ENCODE assay signal across 35 cellular contexts in genomic region chr1:228943436-228943835, GRCh38.
"Had no signal": no experiment of that assay in that cellular context is flagged by ENCODE, and none has a peak within 500 bp of the region (broad histone marks: within the 10 kb centered on the region; RNA-seq: fewer than 3 reads in every experiment).

No MANE protein-coding gene starts in this region.

- ATAC-seq: activated CD4-positive, CD25-positive, alpha-beta regulatory T cell treated with anti-CD3 and anti-CD28 coated beads, Interleukin-2, amount 50 U/mL, for 24 hours; activated CD8-positive, alpha-beta T cell treated with anti-CD3 and anti-CD28 coated beads for 36 hours; activated naive CD4-positive, alpha-beta T cell treated with anti-CD3 and anti-CD28 coated beads, Interleukin-2, amount 50 U/mL, for 72 hours; activated T-cell treated with anti-CD3 and anti-CD28 coated beads, Interleukin-2, amount 50 U/mL, for 72 hours; esophagus mucosa; T-helper 17 cell had no signal

- H3K4me1 Mint-ChIP-seq: activated B cell treated with CpG ODN at 0.5 μM for 24 hours had no signal

- H3K27ac Mint-ChIP-seq: activated B cell treated with CpG ODN at 0.5 μM for 24 hours; activated CD8-positive, alpha-beta T cell treated with anti-CD3 and anti-CD28 coated beads for 36 hours; activated naive CD4-positive, alpha-beta T cell treated with anti-CD3 and anti-CD28 coated beads, Interleukin-2, amount 10 ng/mL, durations not matched to agents 7 days and 5 days; activated naive CD4-positive, alpha-beta T cell treated with anti-CD3 and anti-CD28 coated beads, Interleukin-2, amount 50 U/mL, for 72 hours; activated naive CD8-positive, alpha-beta T cell treated with anti-CD3 and anti-CD28 coated beads, Interleukin-2, amount 10 ng/mL, durations not matched to agents 7 days and 5 days; activated T-cell treated with anti-CD3 and anti-CD28 coated beads, Interleukin-2, amount 50 U/mL, for 24 hours; activated T-cell treated with anti-CD3 and anti-CD28 coated beads, Interleukin-2, amount 50 U/mL, for 72 hours; dendritic cell treated with granulocyte-macrophage colony-stimulating factor and Interleukin-4, amounts not matched to agents 40 ng/mL and 50 ng/mL, for 4 days; endodermal cell; T-helper 17 cell; T-helper 2 cell treated with Interferon-gamma antibody and Interleukin-4, amounts not matched to agents 5 μg/mL and 100 μg/mL, for 36 hours had no signal

- H3K36me3 ChIP-seq: ascending aorta, breast epithelium, cardiac muscle cell, colonic mucosa, WERI-Rb-1 had no signal

- H3K4me1 ChIP-seq: breast epithelium, colonic mucosa had no signal

- H3K9me3 Mint-ChIP-seq: activated B cell treated with CpG ODN at 0.5 μM for 24 hours; activated CD8-positive, alpha-beta T cell treated with anti-CD3 and anti-CD28 coated beads for 36 hours; activated naive CD4-positive, alpha-beta T cell treated with anti-CD3 and anti-CD28 coated beads, Interleukin-2, amount 10 ng/mL, durations not matched to agents 7 days and 5 days; activated naive CD4-positive, alpha-beta T cell treated with anti-CD3 and anti-CD28 coated beads, Interleukin-2, amount 50 U/mL, for 72 hours; activated naive CD8-positive, alpha-beta T cell treated with anti-CD3 and anti-CD28 coated beads, Interleukin-2, amount 10 ng/mL, durations not matched to agents 7 days and 5 days; activated T-cell treated with anti-CD3 and anti-CD28 coated beads, Interleukin-2, amount 50 U/mL, for 24 hours; activated T-cell treated with anti-CD3 and anti-CD28 coated beads, Interleukin-2, amount 50 U/mL, for 72 hours; dendritic cell treated with granulocyte-macrophage colony-stimulating factor and Interleukin-4, amounts not matched to agents 40 ng/mL and 50 ng/mL, for 4 days; endodermal cell; T-helper 2 cell treated with Interferon-gamma antibody and Interleukin-4, amounts not matched to agents 5 μg/mL and 100 μg/mL, for 36 hours had no signal

- H3K9me3 ChIP-seq: ascending aorta, breast epithelium, colonic mucosa had no signal

- H3K27ac ChIP-seq: ascending aorta, breast epithelium, cardiac muscle cell, colonic mucosa, WERI-Rb-1 had no signal

- H3K27me3 ChIP-seq: ascending aorta, breast epithelium, cardiac muscle cell, colonic mucosa, dorsolateral prefrontal cortex had no signal

- H3K27me3 Mint-ChIP-seq: activated CD8-positive, alpha-beta T cell treated with anti-CD3 and anti-CD28 coated beads for 36 hours; activated naive CD8-positive, alpha-beta T cell treated with anti-CD3 and anti-CD28 coated beads, Interleukin-2, amount 10 ng/mL, durations not matched to agents 7 days and 5 days; activated T-cell treated with anti-CD3 and anti-CD28 coated beads, Interleukin-2, amount 50 U/mL, for 24 hours; dendritic cell treated with granulocyte-macrophage colony-stimulating factor and Interleukin-4, amounts not matched to agents 40 ng/mL and 50 ng/mL, for 4 days had no signal

- H3K36me3 Mint-ChIP-seq: activated naive CD4-positive, alpha-beta T cell treated with anti-CD3 and anti-CD28 coated beads, Interleukin-2, amount 10 ng/mL, durations not matched to agents 7 days and 5 days; activated naive CD4-positive, alpha-beta T cell treated with anti-CD3 and anti-CD28 coated beads, Interleukin-2, amount 50 U/mL, for 72 hours; activated naive CD8-positive, alpha-beta T cell treated with anti-CD3 and anti-CD28 coated beads, Interleukin-2, amount 10 ng/mL, durations not matched to agents 7 days and 5 days; brain had no signal

- DNase-seq: activated B cell treated with CpG ODN at 0.5 μM for 24 hours; activated CD4-positive, alpha-beta T cell treated with anti-CD3 and anti-CD28 coated beads for 48 hours; activated CD4-positive, alpha-beta T cell treated with anti-CD3 and anti-CD28 coated beads, Interleukin-2, amount 50 U/mL, for 1 hour; activated CD4-positive, alpha-beta T cell treated with anti-CD3 and anti-CD28 coated beads, Interleukin-2, amount 50 U/mL, for 48 hours; activated CD8-positive, alpha-beta memory T cell treated with anti-CD3 and anti-CD28 coated beads for 24 hours; activated CD8-positive, alpha-beta memory T cell treated with anti-CD3 and anti-CD28 coated beads, Interleukin-2, amount 50 U/mL, for 4 hours; activated CD8-positive, alpha-beta T cell treated with anti-CD3 and anti-CD28 coated beads for 36 hours; activated gamma-delta T cell; activated naive CD4-positive, alpha-beta T cell; activated naive CD4-positive, alpha-beta T cell treated with anti-CD3 and anti-CD28 coated beads, Interleukin-2, amount 10 ng/mL, durations not matched to agents 7 days and 5 days; activated naive CD8-positive, alpha-beta T cell treated with anti-CD3 and anti-CD28 coated beads, Interleukin-2, amount 10 ng/mL, durations not matched to agents 7 days and 5 days; activated T-cell treated with anti-CD3 and anti-CD28 coated beads for 4 hours; activated T-cell treated with anti-CD3 and anti-CD28 coated beads, Interleukin-2, amount 50 U/mL, for 24 hours; activated T-cell treated with anti-CD3 and anti-CD28 coated beads, Interleukin-2, amount 50 U/mL, for 72 hours; central memory CD4-positive, alpha-beta T cell; cerebellar nuclear complex; colonic mucosa; dorsolateral prefrontal cortex; effector memory CD4-positive, alpha-beta T cell; foreskin fibroblast; SW 1271; T-helper 1 cell; T-helper 17 cell; T1000; WERI-Rb-1 had no signal

- H3K4me3 Mint-ChIP-seq: activated B cell treated with CpG ODN at 0.5 μM for 24 hours; activated CD8-positive, alpha-beta T cell treated with anti-CD3 and anti-CD28 coated beads for 36 hours; activated naive CD4-positive, alpha-beta T cell treated with anti-CD3 and anti-CD28 coated beads, Interleukin-2, amount 10 ng/mL, durations not matched to agents 7 days and 5 days; activated naive CD8-positive, alpha-beta T cell treated with anti-CD3 and anti-CD28 coated beads, Interleukin-2, amount 10 ng/mL, durations not matched to agents 7 days and 5 days; activated T-cell treated with anti-CD3 and anti-CD28 coated beads, Interleukin-2, amount 50 U/mL, for 24 hours; activated T-cell treated with anti-CD3 and anti-CD28 coated beads, Interleukin-2, amount 50 U/mL, for 72 hours; dendritic cell treated with granulocyte-macrophage colony-stimulating factor and Interleukin-4, amounts not matched to agents 40 ng/mL and 50 ng/mL, for 4 days; endodermal cell; T-helper 17 cell; T-helper 2 cell treated with Interferon-gamma antibody and Interleukin-4, amounts not matched to agents 5 μg/mL and 100 μg/mL, for 36 hours had no signal

- H3K4me3 ChIP-seq: ascending aorta, breast epithelium, cardiac muscle cell, colonic mucosa, dorsolateral prefrontal cortex had no signal
